Comparison of ENCODE assay signal across 1 cellular context in genomic region chr7:47785923-47786556, GRCh38.
TF ChIP-seq lines count a peak whose summit lies in the region.

No MANE protein-coding gene starts in this region.

TF ChIP-seq in GM23338, 12 proteins besides CTCF, POLR2A, EP300 and RAD21 (continued from another document):
- TF ChIP-seq ZNF462 (CRISPR knock-in tag; IDR thresholded peaks at IDR 0.05) (no peak), POLR2AphosphoS5 (IDR thresholded peaks at IDR 0.05; ENCODE audit: low read depth) (no peak), CREB1 (CRISPR knock-in tag; IDR thresholded peaks at IDR 0.05; ENCODE audit: low read depth) (no peak), JUNB (IDR thresholded peaks at IDR 0.05; ENCODE audit: unreplicated experiment) (no peak), EZH2 (IDR thresholded peaks at IDR 0.05; ENCODE audit: low read depth, unreplicated experiment) (no peak), STAT1 (IDR thresholded peaks at IDR 0.05; ENCODE audit: unreplicated experiment) (no peak), NANOG (IDR thresholded peaks at IDR 0.05; ENCODE audit: borderline replicate concordance) (no peak)
- TF ChIP-seq, protein P1, sequence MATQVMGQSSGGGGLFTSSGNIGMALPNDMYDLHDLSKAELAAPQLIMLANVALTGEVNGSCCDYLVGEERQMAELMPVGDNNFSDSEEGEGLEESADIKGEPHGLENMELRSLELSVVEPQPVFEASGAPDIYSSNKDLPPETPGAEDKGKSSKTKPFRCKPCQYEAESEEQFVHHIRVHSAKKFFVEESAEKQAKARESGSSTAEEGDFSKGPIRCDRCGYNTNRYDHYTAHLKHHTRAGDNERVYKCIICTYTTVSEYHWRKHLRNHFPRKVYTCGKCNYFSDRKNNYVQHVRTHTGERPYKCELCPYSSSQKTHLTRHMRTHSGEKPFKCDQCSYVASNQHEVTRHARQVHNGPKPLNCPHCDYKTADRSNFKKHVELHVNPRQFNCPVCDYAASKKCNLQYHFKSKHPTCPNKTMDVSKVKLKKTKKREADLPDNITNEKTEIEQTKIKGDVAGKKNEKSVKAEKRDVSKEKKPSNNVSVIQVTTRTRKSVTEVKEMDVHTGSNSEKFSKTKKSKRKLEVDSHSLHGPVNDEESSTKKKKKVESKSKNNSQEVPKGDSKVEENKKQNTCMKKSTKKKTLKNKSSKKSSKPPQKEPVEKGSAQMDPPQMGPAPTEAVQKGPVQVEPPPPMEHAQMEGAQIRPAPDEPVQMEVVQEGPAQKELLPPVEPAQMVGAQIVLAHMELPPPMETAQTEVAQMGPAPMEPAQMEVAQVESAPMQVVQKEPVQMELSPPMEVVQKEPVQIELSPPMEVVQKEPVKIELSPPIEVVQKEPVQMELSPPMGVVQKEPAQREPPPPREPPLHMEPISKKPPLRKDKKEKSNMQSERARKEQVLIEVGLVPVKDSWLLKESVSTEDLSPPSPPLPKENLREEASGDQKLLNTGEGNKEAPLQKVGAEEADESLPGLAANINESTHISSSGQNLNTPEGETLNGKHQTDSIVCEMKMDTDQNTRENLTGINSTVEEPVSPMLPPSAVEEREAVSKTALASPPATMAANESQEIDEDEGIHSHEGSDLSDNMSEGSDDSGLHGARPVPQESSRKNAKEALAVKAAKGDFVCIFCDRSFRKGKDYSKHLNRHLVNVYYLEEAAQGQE (IDR thresholded peaks at IDR 0.05; ENCODE audit: unreplicated experiment): no peak
- TF ChIP-seq, protein P2, sequence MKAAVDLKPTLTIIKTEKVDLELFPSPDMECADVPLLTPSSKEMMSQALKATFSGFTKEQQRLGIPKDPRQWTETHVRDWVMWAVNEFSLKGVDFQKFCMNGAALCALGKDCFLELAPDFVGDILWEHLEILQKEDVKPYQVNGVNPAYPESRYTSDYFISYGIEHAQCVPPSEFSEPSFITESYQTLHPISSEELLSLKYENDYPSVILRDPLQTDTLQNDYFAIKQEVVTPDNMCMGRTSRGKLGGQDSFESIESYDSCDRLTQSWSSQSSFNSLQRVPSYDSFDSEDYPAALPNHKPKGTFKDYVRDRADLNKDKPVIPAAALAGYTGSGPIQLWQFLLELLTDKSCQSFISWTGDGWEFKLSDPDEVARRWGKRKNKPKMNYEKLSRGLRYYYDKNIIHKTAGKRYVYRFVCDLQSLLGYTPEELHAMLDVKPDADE (IDR thresholded peaks at IDR 0.05): no peak
